8 cellular contexts compared by ENCODE assay signal in the genomic region with DNA sequence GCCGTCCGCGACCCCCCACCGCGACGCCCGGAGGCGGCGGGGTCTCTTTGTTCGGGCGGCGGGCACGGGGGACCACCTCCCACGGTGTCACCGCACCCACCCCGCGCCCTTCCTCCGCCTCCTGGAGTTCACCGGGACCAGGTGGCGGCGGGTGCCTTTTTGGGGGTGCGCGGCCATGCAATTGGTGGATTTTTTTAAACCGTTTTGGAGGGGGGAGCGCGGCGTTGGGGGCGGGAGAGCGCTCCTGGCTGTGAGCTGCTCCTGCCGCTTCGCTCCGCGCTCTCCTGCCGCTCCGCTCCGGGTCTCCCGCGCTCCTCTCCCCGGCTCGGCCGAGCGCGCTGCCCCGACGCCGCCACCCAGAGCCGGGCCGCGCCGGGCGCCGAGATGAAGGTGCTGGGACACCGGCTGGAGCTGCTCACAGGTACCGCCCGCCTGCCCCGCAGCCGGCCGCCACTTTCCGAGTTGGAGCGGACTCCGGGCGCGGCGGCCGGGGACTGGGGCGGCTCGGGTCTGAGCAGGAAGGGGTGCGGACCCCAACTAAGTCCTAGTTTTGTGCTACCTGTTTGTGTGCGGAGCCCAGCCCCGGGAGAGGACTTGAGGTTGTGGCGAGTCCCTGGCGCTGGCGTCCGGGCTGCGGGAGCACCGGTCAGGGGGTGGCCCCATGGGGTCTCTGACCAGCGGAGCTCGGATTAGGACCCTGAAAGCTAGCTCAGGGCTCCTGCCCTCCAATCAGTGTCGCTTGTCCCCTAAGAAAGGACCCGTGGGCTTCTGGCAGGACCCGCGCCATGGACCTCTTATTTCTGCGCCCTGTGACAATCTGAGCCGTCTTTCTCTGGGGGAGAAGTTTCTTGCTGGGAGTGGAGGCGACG. TPM values are rescaled to one million over a fixed set of nuclear protein-coding genes. Genes with fewer than 3 reads are reported as not detected.
DNase-seq lines count a peak whose midpoint lies in the region; ATAC-seq lines count a peak whose summit lies in the region.

No MANE protein-coding gene starts in this region.

- H3K9me3 ChIP-seq in adipocyte (ENCODE audit: control insufficient read depth, low read length): no peaks in the 10 kb centered on the region
- H3K9me3 ChIP-seq in iPS-18c (ENCODE audit: control insufficient read depth, insufficient read depth, low read length): peaks cover 2% of the 10 kb centered on the region

- no peak overlapping the region for H3K9ac ChIP-seq in adipocyte (ENCODE audit: low read length)

- no peak for DNase-seq in activated CD8-positive, alpha-beta memory T cell treated with anti-CD3 and anti-CD28 coated beads, Interleukin-2, amount 10 ng/mL, durations not matched to agents 7 days and 5 days
- no peak for DNase-seq in activated CD8-positive, alpha-beta memory T cell treated with anti-CD3 and anti-CD28 coated beads, Interleukin-2, amount 50 U/mL, for 4 hours
- DNase-seq in adipocyte (ENCODE audit: low read depth): peak; percentile 32
- peak in 1 of 2 donors; percentile 14 for DNase-seq in stimulated activated naive CD8-positive, alpha-beta T cell treated with anti-CD3 and anti-CD28 coated beads, Interleukin-15, amount 100 ng/mL, for 72 hours
- no peak for DNase-seq in stimulated activated naive CD4-positive, alpha-beta T cell (lab: John Stamatoyannopoulos, UW)

- H3K4me3 ChIP-seq in adipocyte (ENCODE audit: low read length): peak overlapping the region; percentile 59
- peak overlapping the region; percentile 69 for H3K4me3 ChIP-seq in iPS-18c (ENCODE audit: insufficient read depth, low read depth, low read length)

- H3K27me3 ChIP-seq in adipocyte (replicated peaks; ENCODE audit: control insufficient read depth, insufficient read depth, low read length): peaks cover 39% of the 10 kb centered on the region

- ATAC-seq in activated CD8-positive, alpha-beta memory T cell treated with anti-CD3 and anti-CD28 coated beads, Interleukin-2, amount 10 ng/mL, durations not matched to agents 7 days and 5 days: peak; percentile 22
- peak; percentile 33 for ATAC-seq in stimulated activated naive CD8-positive, alpha-beta T cell treated with anti-CD3 and anti-CD28 coated beads, Interleukin-15, amount 100 ng/mL, for 72 hours
- ATAC-seq in GM21381 (IDR thresholded peaks at IDR 0.05; ENCODE audit: unreplicated experiment) (no peak), GM19324 (IDR thresholded peaks at IDR 0.05; ENCODE audit: low FRiP score, unreplicated experiment) (no peak)

- H3K36me3 ChIP-seq in adipocyte (ENCODE audit: control insufficient read depth, insufficient read depth, low read length, severe bottlenecking): no peaks in the 10 kb centered on the region

- H3K36me3 Mint-ChIP-seq in activated CD8-positive, alpha-beta memory T cell treated with anti-CD3 and anti-CD28 coated beads, Interleukin-2, amount 10 ng/mL, durations not matched to agents 7 days and 5 days: no peaks in the 10 kb centered on the region

- peaks cover 68% of the 10 kb centered on the region for H3K27me3 Mint-ChIP-seq in activated CD8-positive, alpha-beta memory T cell treated with anti-CD3 and anti-CD28 coated beads, Interleukin-2, amount 10 ng/mL, durations not matched to agents 7 days and 5 days
- H3K27me3 Mint-ChIP-seq in stimulated activated naive CD8-positive, alpha-beta T cell treated with anti-CD3 and anti-CD28 coated beads, Interleukin-15, amount 100 ng/mL, for 72 hours: peaks cover 83% of the 10 kb centered on the region

- H3K27ac Mint-ChIP-seq in activated CD8-positive, alpha-beta memory T cell treated with anti-CD3 and anti-CD28 coated beads, Interleukin-2, amount 10 ng/mL, durations not matched to agents 7 days and 5 days: no peak overlapping the region
- H3K27ac Mint-ChIP-seq in stimulated activated naive CD8-positive, alpha-beta T cell treated with anti-CD3 and anti-CD28 coated beads, Interleukin-15, amount 100 ng/mL, for 72 hours: no peak overlapping the region

- no peaks in the 10 kb centered on the region for H3K4me1 Mint-ChIP-seq in activated CD8-positive, alpha-beta memory T cell treated with anti-CD3 and anti-CD28 coated beads, Interleukin-2, amount 10 ng/mL, durations not matched to agents 7 days and 5 days
- H3K4me1 Mint-ChIP-seq in stimulated activated naive CD8-positive, alpha-beta T cell treated with anti-CD3 and anti-CD28 coated beads, Interleukin-15, amount 100 ng/mL, for 72 hours: peaks cover 17% of the 10 kb centered on the region

- no peaks in the 10 kb centered on the region for H3K9me3 Mint-ChIP-seq in activated CD8-positive, alpha-beta memory T cell treated with anti-CD3 and anti-CD28 coated beads, Interleukin-2, amount 10 ng/mL, durations not matched to agents 7 days and 5 days (ENCODE audit: low read depth)
- H3K9me3 Mint-ChIP-seq in stimulated activated naive CD8-positive, alpha-beta T cell treated with anti-CD3 and anti-CD28 coated beads, Interleukin-15, amount 100 ng/mL, for 72 hours: no peaks in the 10 kb centered on the region

- no peaks in the 10 kb centered on the region for H3K4me1 ChIP-seq in adipocyte (ENCODE audit: control insufficient read depth, insufficient read depth, low read length)

- CTCF ChIA-PET in activated CD8-positive, alpha-beta memory T cell treated with anti-CD3 and anti-CD28 coated beads, Interleukin-2, amount 10 ng/mL, durations not matched to agents 7 days and 5 days (lab: Charles Lee): interaction anchor here (1.1 to 2.2 kb wide), 3 partner anchors 128 to 292 kb away, joined by 3 to 9 read pairs (median 6); no protein-coding TSS in a partner anchor

- no peak overlapping the region for H3K4me3 Mint-ChIP-seq in activated CD8-positive, alpha-beta memory T cell treated with anti-CD3 and anti-CD28 coated beads, Interleukin-2, amount 10 ng/mL, durations not matched to agents 7 days and 5 days
- peak overlapping the region; percentile 53 to 60 for H3K4me3 Mint-ChIP-seq in stimulated activated naive CD8-positive, alpha-beta T cell treated with anti-CD3 and anti-CD28 coated beads, Interleukin-15, amount 100 ng/mL, for 72 hours

RNA-seq across cellular contexts. Expression of gene NDRG4, which starts 35.7 kb away (rescaled TPM):
- total RNA-seq in activated CD8-positive, alpha-beta memory T cell treated with anti-CD3 and anti-CD28 coated beads, Interleukin-2, amount 10 ng/mL, durations not matched to agents 7 days and 5 days: 1 to 10 TPM; 1.6 to 2.5 TPM

RNA-seq across cellular contexts. Expression of gene SETD6, which starts 51.0 kb away (rescaled TPM):
- 10 to 100 TPM; 12.6 to 17.8 TPM for total RNA-seq in activated CD8-positive, alpha-beta memory T cell treated with anti-CD3 and anti-CD28 coated beads, Interleukin-2, amount 10 ng/mL, durations not matched to agents 7 days and 5 days

Comparison
In these comparisons a context has a peak if more than half of its experiments do, and no peak if none do; other contexts are left out.
1. ATAC-seq: peak in activated CD8-positive, alpha-beta memory T cell treated with anti-CD3 and anti-CD28 coated beads, Interleukin-2, amount 10 ng/mL, durations not matched to agents 7 days and 5 days (single experiment) and stimulated activated naive CD8-positive, alpha-beta T cell treated with anti-CD3 and anti-CD28 coated beads, Interleukin-15, amount 100 ng/mL, for 72 hours (single experiment); none in GM21381 (single experiment) and GM19324 (single experiment).